Comparison of ENCODE assay signal across 17 cellular contexts in genomic region chr3:170564664-170565063, GRCh38. TPM values are rescaled to one million over a fixed set of nuclear protein-coding genes. Genes with fewer than 3 reads are reported as not detected.
DNase-seq lines count a peak whose midpoint lies in the region; ATAC-seq, FAIRE-seq and TF ChIP-seq lines count a peak whose summit lies in the region.
"Had no signal": no experiment of that assay in that cellular context is flagged by ENCODE, and none has a peak within 500 bp of the region (broad histone marks: within the 10 kb centered on the region; RNA-seq: fewer than 3 reads in every experiment).

No MANE protein-coding gene starts in this region.

- no TSS peak for BruUV-seq in GM12878 (replicated peaks; lab: Mats Ljungman, UMichigan)

- no peak overlapping the region for H2AFZ ChIP-seq in GM12878 (ENCODE audit: control insufficient read depth, low read depth, low read length)

- TF ChIP-seq POLR2A in GM12878 (IDR thresholded peaks at IDR 0.05; ENCODE audit: low read depth, low read length), result no peak

- peak; percentile 39 for ATAC-seq in GM19438 (IDR thresholded peaks at IDR 0.05; ENCODE audit: low read depth, unreplicated experiment)
- peak; percentile 19 for ATAC-seq in HG03045 (IDR thresholded peaks at IDR 0.05; ENCODE audit: unreplicated experiment)
- ATAC-seq in GM12878, result no peak
- no peak for ATAC-seq in psoas muscle

- H3K36me3 ChIP-seq in BLaER1 (no peaks in the 10 kb centered on the region), GM12878 (ENCODE audit: control insufficient read depth in 2 of 2, insufficient read depth in 2 of 2, low read length in 1 of 2) (no peaks in the 10 kb centered on the region; a peak in 1 of 4 replicates), psoas muscle (ENCODE audit: insufficient read depth in 1 of 2, low read depth in 1 of 2) (no peaks in the 10 kb centered on the region)
- H3K36me3 ChIP-seq: sigmoid colon, thoracic aorta had no signal

- H3K4me1 ChIP-seq in BLaER1 (peaks cover 10% of the 10 kb centered on the region; the same call in 1 of the 2 replicates), GM12878 (ENCODE audit: control insufficient read depth, insufficient read depth, low read length) (peaks cover 9% of the 10 kb centered on the region), psoas muscle (no peaks in the 10 kb centered on the region)
- H3K4me1 ChIP-seq: sigmoid colon had no signal

- TF ChIP-seq RAD21 in GM12878 (IDR thresholded peaks at IDR 0.05; ENCODE audit: insufficient read depth, low read depth, low read length), result no peak

- no peaks in the 10 kb centered on the region for H3K9me3 ChIP-seq in BLaER1
- no peaks in the 10 kb centered on the region; the same call in 2 of the 3 replicates for H3K9me3 ChIP-seq in GM12878 (replicated peaks; ENCODE audit: control insufficient read depth, insufficient read depth, low read length)
- no peaks in the 10 kb centered on the region for H3K9me3 ChIP-seq in psoas muscle
- H3K9me3 ChIP-seq: sigmoid colon, thoracic aorta had no signal

- no peak for FAIRE-seq in GM12878 (lab: Jason Lieb, UNC)
- FAIRE-seq: islet of Langerhans had no signal

- in situ Hi-C loops in GM12878 (cut with MboI) (no loop called here), ACHN (cut with HindIII; ENCODE audit: low pct_ligation_motif_present, low pct_unique_long_range_greater_than_20kb, low sequenced_read_pairs) (no loop called here)

- no peak for DNase-seq in GM12878 (ENCODE audit: low read depth, low spot score)
- DNase-seq in ACHN, result no peak
- no peak for DNase-seq in activated T-cell treated with anti-CD3 and anti-CD28 coated beads, Interleukin-2, amount 50 U/mL, for 1 hour
- no peak for DNase-seq in psoas muscle
- no peak for DNase-seq in NCI-H446 treated with DMSO at 0.1 percent for 48 hours (lab: John Stamatoyannopoulos, UW)
- DNase-seq: activated effector memory CD4-positive, alpha-beta T cell treated with Interleukin-2 at 50 U/mL for 16 hours; NCI-H146; NCI-H446; sigmoid colon; stimulated activated CD4-positive, alpha-beta T cell treated with anti-CD3 and anti-CD28 coated beads, Interleukin-2, amount 100 ng/mL, for 48 hours had no signal

- CTCF ChIA-PET in GM12878 (lab: Yijun Ruan, JAX), result interaction anchor here (1.1 kb wide), 1 partner anchor 12 kb away, joined by 3 read pairs; no protein-coding TSS in a partner anchor

- no peaks in the 10 kb centered on the region for H4K20me1 ChIP-seq in BLaER1
- H4K20me1 ChIP-seq in GM12878 (ENCODE audit: control insufficient read depth, insufficient read depth), result no peaks in the 10 kb centered on the region

- H3K79me2 ChIP-seq in GM12878 (ENCODE audit: control insufficient read depth, insufficient read depth, low read length), result no peaks in the 10 kb centered on the region

- H3K4me3 ChIP-seq in BLaER1 (no peak overlapping the region), GM12878 (no peak overlapping the region), psoas muscle (no peak overlapping the region)
- H3K4me3 ChIP-seq: sigmoid colon had no signal

- SMC1A ChIA-PET in GM12878 (lab: Charles Lee; ENCODE audit: uncharacterized antibody, unreplicated experiment), result no interaction called here

- intact Hi-C loops in GM12878 (cut with micrococcal nuclease; ENCODE audit: unreplicated experiment) (no loop called here), psoas muscle (cut with DNase I) (no loop called here)

- TF ChIP-seq CTCF in GM12878 (IDR thresholded peaks at IDR 0.05 in 2 of 3, conservative IDR thresholded peaks at IDR 0.05 in 1 of 3; ENCODE audit: control insufficient read depth in 2 of 3, extremely low read depth in 1 of 3, insufficient read depth in 1 of 3, low read depth in 3 of 3, low read length in 3 of 3) (no peak), psoas muscle (IDR thresholded peaks at IDR 0.05) (no peak)

- POLR2A ChIA-PET in GM12878 (lab: Charles Lee), result no interaction called here

- RAD21 ChIA-PET in GM12878 (lab: Charles Lee; ENCODE audit: unreplicated experiment), result no interaction called here

- H3K9ac ChIP-seq in BLaER1, result no peak overlapping the region
- no peak overlapping the region for H3K9ac ChIP-seq in GM12878 (ENCODE audit: control insufficient read depth, insufficient read depth, low read length)

- H3K27ac ChIP-seq in BLaER1 (no peak overlapping the region), GM12878 (ENCODE audit: control insufficient read depth, insufficient read depth) (no peak overlapping the region), psoas muscle (no peak overlapping the region)
- H3K27ac ChIP-seq: epithelial cell of prostate, HL-60, sigmoid colon, thoracic aorta had no signal

- TF ChIP-seq EP300 in GM12878 (IDR thresholded peaks at IDR 0.05; ENCODE audit: borderline replicate concordance in 1 of 2, control insufficient read depth in 1 of 2, low read depth in 2 of 2, low read length in 2 of 2), result no peak

- 19% methylated on average over 2 of the region's 2 CpGs for WGBS in GM12878 (ENCODE audit: insufficient coverage, insufficient replicate concordance, low lambda C conversion rate, missing lambda C conversion rate)
- WGBS in psoas muscle, 3 donors, result 57 to 62% (median 59%) methylated on average over 2 of the region's 2 CpGs

- H3K27me3 ChIP-seq in BLaER1, result no peaks in the 10 kb centered on the region
- no peaks in the 10 kb centered on the region; a peak in 1 of 4 replicates for H3K27me3 ChIP-seq in GM12878 (replicated peaks in 1 of 2; ENCODE audit: control insufficient read depth in 2 of 2, insufficient read depth in 2 of 2, low read length in 1 of 2)
- no peaks in the 10 kb centered on the region for H3K27me3 ChIP-seq in psoas muscle (ENCODE audit: insufficient read depth in 3 of 3, low read length in 2 of 3)
- H3K27me3 ChIP-seq: sigmoid colon had no signal

- H3K4me2 ChIP-seq in BLaER1 (0 out of 2 replicates have a peak overlapping the region, but pooled peaks have one; percentile 2), GM12878 (ENCODE audit: control insufficient read depth, insufficient read depth) (peak overlapping the region; percentile 39)

TF ChIP-seq in GM12878, 131 proteins besides CTCF, POLR2A, EP300 and RAD21:
- TF ChIP-seq MTA2 (IDR thresholded peaks at IDR 0.05; ENCODE audit: low read depth), result no peak

RNA-seq across cellular contexts. Expression of gene SLC7A14, which starts 21.2 kb away (rescaled TPM):
- not detected in 2 replicates for total RNA-seq in GM12878 (2013; cell fraction: nucleolus; rRNA removed)
- total RNA-seq in GM12878 (2014; rRNA removed) (not detected in 2 replicates), GM12878 (2014; rRNA removed; fragmentation: Illumina TruSeq; extraction: Trizol) (not detected in 2 replicates), GM12878 (2021) (not detected in 2 replicates), psoas muscle (under 1 TPM in 1 of 4 donors, not detected in 3; 0.04 TPM)
- polyA plus RNA-seq in GM12878 (2011; ENCODE audit: low read depth), result not detected
- polyA plus RNA-seq in GM12878 (2011; rRNA removed) (not detected in 2 replicates), GM12878 (2014; fragmentation: Illumina TruSeq; extraction: Trizol) (not detected in 2 replicates), GM12878 (2014; fragmentation: Nextera tagmentation; extraction: Ambion mirVana) (not detected), GM12878 (2014; rRNA removed) (not detected in 2 replicates), GM12878 (2016; fragmentation: Nextera tagmentation; extraction: Ambion mirVana) (not detected), psoas muscle (under 1 TPM in 2 of 3 donors, not detected in 1; under 0.01 to 0.01 TPM)
- not detected in 2 replicates for polyA plus RNA-seq in GM12878 (2011; cell fraction: cytosol; rRNA removed)
- not detected in 2 replicates for polyA plus RNA-seq in GM12878 (2011; cell fraction: nucleus; rRNA removed)
- not detected in 2 replicates for polyA plus RNA-seq in GM12878 (2012)
- not detected in 2 replicates for polyA minus RNA-seq in GM12878 (2011; rRNA and poly(A)+ RNA removed)
- not detected in 2 replicates for polyA minus RNA-seq in GM12878 (2011; cell fraction: cytosol; rRNA and poly(A)+ RNA removed)
- polyA minus RNA-seq in GM12878 (2011; cell fraction: nucleus; rRNA and poly(A)+ RNA removed), result not detected in 2 replicates
- total RNA-seq: thoracic aorta had no signal

Comparison
In these comparisons a context has a peak if more than half of its experiments do, and no peak if none do; other contexts are left out.
1. ATAC-seq: peak in GM19438 (single experiment) and HG03045 (single experiment); none in GM12878 (single experiment) and psoas muscle (0 of 4).